In genomic region chr2:198141726-198142125, GRCh38 we compare ENCODE assay signal across 16 cellular contexts.
A peak's percentile ranks its signal among the peaks of the same experiment; 100 is the strongest.
DNase-seq lines count a peak whose midpoint lies in the region; ATAC-seq and TF ChIP-seq lines count a peak whose summit lies in the region.
"Had no signal": no experiment of that assay in that cellular context is flagged by ENCODE, and none has a peak within 500 bp of the region (broad histone marks: within the 10 kb centered on the region; RNA-seq: fewer than 3 reads in every experiment).

No MANE protein-coding gene starts in this region.

- DNase-seq in EH (ENCODE audit: low read depth) (peak; percentile 3), cardiac fibroblast (ENCODE audit: low read depth in 2 of 2) (peak; percentile 3 to 10), fibroblast of villous mesenchyme (ENCODE audit: low read depth) (peak; percentile 7), smooth muscle cell (lab: John Stamatoyannopoulos, UW; ENCODE audit: unreplicated experiment) (no peak), NCI-H2107 (lab: John Stamatoyannopoulos, UW) (no peak), left lobe of liver (ENCODE audit: low spot score) (no peak), head of caudate nucleus (no peak)
- DNase-seq: BE2C; C1 segment of cervical spinal cord; Caco-2; CD4-positive, CD25-positive, alpha-beta regulatory T cell; CD8-positive, alpha-beta memory T cell; GDM1; KG1 had no signal

- no peaks in the 10 kb centered on the region for H3K4me1 ChIP-seq in smooth muscle cell (ENCODE audit: low read depth)
- H3K4me1 ChIP-seq: Caco-2, HAP-1 had no signal

- H3F3A ChIP-seq in smooth muscle cell (ENCODE audit: low read depth) = no peaks in the 10 kb centered on the region

- WGBS in smooth muscle cell (ENCODE audit: low lambda C conversion rate) = 32% methylated on average over 2 of the region's 2 CpGs

- H3K27me3 ChIP-seq in smooth muscle cell (ENCODE audit: low read depth) = no peaks in the 10 kb centered on the region
- H3K27me3 ChIP-seq: BE2C had no signal

- intact Hi-C loops in head of caudate nucleus (cut with DNase I) = no loop called here

- H2AFZ ChIP-seq in smooth muscle cell (ENCODE audit: low read depth) = no peak overlapping the region

- peak overlapping the region; percentile 38 for H3K27ac ChIP-seq in smooth muscle cell (ENCODE audit: low read depth)

- no peak overlapping the region for H3K4me3 ChIP-seq in cardiac fibroblast (replicated peaks in 1 of 2; ENCODE audit: low read depth in 2 of 2, low read length in 2 of 2)
- no peak overlapping the region for H3K4me3 ChIP-seq in fibroblast of villous mesenchyme (ENCODE audit: low read depth, low read length)
- H3K4me3 ChIP-seq in smooth muscle cell = no peak overlapping the region
- H3K4me3 ChIP-seq: HAP-1 had no signal

- no peaks in the 10 kb centered on the region for H3K9me3 ChIP-seq in smooth muscle cell (replicated peaks; ENCODE audit: low read depth)
- H3K9me3 ChIP-seq: BE2C, Caco-2, HAP-1 had no signal

- no peaks in the 10 kb centered on the region for H4K20me1 ChIP-seq in smooth muscle cell (ENCODE audit: low read depth)

- no peak overlapping the region for H3K9ac ChIP-seq in smooth muscle cell (ENCODE audit: low read depth)

- H3K4me2 ChIP-seq in smooth muscle cell = peak overlapping the region; percentile 12

- no peaks in the 10 kb centered on the region for H3K79me2 ChIP-seq in smooth muscle cell (ENCODE audit: low read depth)

- TF ChIP-seq CTCF in cardiac fibroblast (IDR thresholded peaks at IDR 0.05; ENCODE audit: low read depth, low read length) (no peak), fibroblast of villous mesenchyme (IDR thresholded peaks at IDR 0.05; ENCODE audit: insufficient read depth, low read depth, low read length) (no peak), smooth muscle cell (IDR thresholded peaks at IDR 0.05; ENCODE audit: borderline replicate concordance, insufficient read depth, poor library complexity, severe bottlenecking) (no peak)

- ATAC-seq in GM18909 (IDR thresholded peaks at IDR 0.05; ENCODE audit: poor library complexity, unreplicated experiment) (no peak), left lobe of liver (no peak)

- H3K36me3 ChIP-seq in smooth muscle cell (ENCODE audit: low read depth) = no peaks in the 10 kb centered on the region
- H3K36me3 ChIP-seq: BE2C, HAP-1 had no signal

Comparison
In these comparisons a context has a peak if more than half of its experiments do, and no peak if none do; other contexts are left out.
1. DNase-seq: peak in EH (single experiment), cardiac fibroblast (2 of 2) and fibroblast of villous mesenchyme (single experiment); none in smooth muscle cell (single experiment), NCI-H2107 (single experiment), left lobe of liver (single experiment) and head of caudate nucleus (0 of 42).